18 cellular contexts compared by ENCODE assay signal in the genomic region with DNA sequence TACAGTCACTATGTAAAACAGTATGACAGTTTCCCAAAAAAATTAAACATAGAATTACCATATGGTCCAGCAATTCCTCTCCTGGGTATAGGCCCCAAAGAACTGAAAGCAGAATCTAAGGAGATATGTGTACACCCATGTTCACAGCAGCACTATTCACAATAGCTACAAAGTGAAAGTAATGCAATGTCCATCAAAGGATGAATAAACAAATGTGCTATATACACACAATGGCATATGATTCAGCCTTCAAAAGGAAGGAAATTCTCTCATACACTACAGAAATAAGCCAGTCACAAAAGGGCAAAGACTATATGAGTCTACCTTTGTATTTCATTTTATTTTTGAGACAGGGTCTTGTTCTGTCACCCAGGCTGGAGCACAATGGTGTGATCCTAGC.
DNase-seq lines count a peak whose midpoint lies in the region; ATAC-seq, FAIRE-seq and TF ChIP-seq lines count a peak whose summit lies in the region.
"Had no signal": no experiment of that assay in that cellular context is flagged by ENCODE, and none has a peak within 500 bp of the region (broad histone marks: within the 10 kb centered on the region; RNA-seq: fewer than 3 reads in every experiment).

No MANE protein-coding gene starts in this region.

- no peaks in the 10 kb centered on the region for H3K79me2 ChIP-seq in ACC112 (ENCODE audit: control insufficient read depth, insufficient read depth, low read length, unreplicated experiment)
- H3K79me2 ChIP-seq in SK-N-SH (ENCODE audit: insufficient read depth): no peaks in the 10 kb centered on the region

- H3K4me3 ChIP-seq in ACC112 (ENCODE audit: low read depth, low read length) (no peak overlapping the region), fibroblast of pulmonary artery (replicated peaks; ENCODE audit: low read depth, low read length) (no peak overlapping the region), SK-N-SH (ENCODE audit: low read depth in 2 of 2, low read length in 1 of 2) (no peak overlapping the region)
- H3K4me3 ChIP-seq: body of pancreas, esophagus muscularis mucosa, HAP-1 had no signal

- CTCF ChIA-PET in HEK293T (lab: Yijun Ruan, JAX) (no interaction called here), SK-N-SH (lab: Yijun Ruan, JAX) (no interaction called here)

- peak overlapping the region; percentile 82 for H3K4me3 Mint-ChIP-seq in activated T-helper 17 cell treated with anti-CD3 and anti-CD28 coated beads, Interleukin-2, amount 50 U/mL, for 72 hours
- H3K4me3 Mint-ChIP-seq: dendritic cell treated with granulocyte-macrophage colony-stimulating factor and Interleukin-4, amounts not matched to agents 40 ng/mL and 50 ng/mL, for 4 days had no signal

- no peaks in the 10 kb centered on the region for H3K27me3 ChIP-seq in ACC112 (ENCODE audit: insufficient read depth, low read length)
- no peaks in the 10 kb centered on the region for H3K27me3 ChIP-seq in SK-N-SH (ENCODE audit: insufficient read depth)
- H3K27me3 ChIP-seq: body of pancreas, esophagus muscularis mucosa had no signal

- TF ChIP-seq EP300 in SK-N-SH (IDR thresholded peaks at IDR 0.05; ENCODE audit: borderline replicate concordance in 1 of 2, low read depth in 1 of 2, low read length in 1 of 2): no peak

- POLR2A ChIA-PET in HEK293T (lab: Yijun Ruan, JAX) (no interaction called here), SK-N-SH (lab: Yijun Ruan, JAX) (no interaction called here)

- TF ChIP-seq RAD21 in SK-N-SH (IDR thresholded peaks at IDR 0.05; ENCODE audit: low read length): no peak

- peaks cover 62% of the 10 kb centered on the region for H3K4me1 Mint-ChIP-seq in activated T-helper 17 cell treated with anti-CD3 and anti-CD28 coated beads, Interleukin-2, amount 50 U/mL, for 72 hours

- peaks cover 17% of the 10 kb centered on the region for H3K36me3 Mint-ChIP-seq in activated T-helper 17 cell treated with anti-CD3 and anti-CD28 coated beads, Interleukin-2, amount 50 U/mL, for 72 hours (ENCODE audit: low read depth)

- H4K20me1 ChIP-seq in SK-N-SH (ENCODE audit: insufficient read depth): no peaks in the 10 kb centered on the region

- H3K27ac ChIP-seq in ACC112 (ENCODE audit: low read depth, low read length): peak overlapping the region; percentile 32
- no peak overlapping the region for H3K27ac ChIP-seq in SK-N-SH (ENCODE audit: low read depth in 2 of 2, low read length in 1 of 2)
- H3K27ac ChIP-seq: body of pancreas, esophagus muscularis mucosa had no signal

- no peak for FAIRE-seq in HTR-8/SVneo (lab: Jason Lieb, UNC)
- FAIRE-seq: D721Med, keratinocyte had no signal

- H3K36me3 ChIP-seq in ACC112 (ENCODE audit: insufficient read depth, low read length): no peaks in the 10 kb centered on the region
- no peaks in the 10 kb centered on the region for H3K36me3 ChIP-seq in SK-N-SH (replicated peaks in 1 of 2; ENCODE audit: control insufficient read depth in 1 of 2, insufficient read depth in 2 of 2, low read length in 1 of 2)
- H3K36me3 ChIP-seq: esophagus muscularis mucosa, HAP-1 had no signal

- peak; percentile 0 for ATAC-seq in activated T-helper 17 cell treated with anti-CD3 and anti-CD28 coated beads, Interleukin-2, amount 50 U/mL, for 72 hours (replicated peaks)
- ATAC-seq: body of pancreas, sciatic nerve had no signal

- no peak for TF ChIP-seq CTCF in fibroblast of pulmonary artery (IDR thresholded peaks at IDR 0.05; ENCODE audit: low read length, missing control alignments)
- no peak for TF ChIP-seq CTCF in SK-N-SH (IDR thresholded peaks at IDR 0.05)

- H3K4me1 ChIP-seq in ACC112 (ENCODE audit: control insufficient read depth, insufficient read depth, low read length, unreplicated experiment) (peaks cover 18% of the 10 kb centered on the region), SK-N-SH (ENCODE audit: control insufficient read depth in 1 of 2, insufficient read depth in 2 of 2, low read depth in 1 of 2, low read length in 1 of 2) (peaks cover 7 to 9% of the 10 kb centered on the region in 2 experiments; a peak in 3 of 4 replicates)
- H3K4me1 ChIP-seq: body of pancreas had no signal

- no peak overlapping the region for H3K9ac ChIP-seq in SK-N-SH

- H3K27ac Mint-ChIP-seq in activated T-helper 17 cell treated with anti-CD3 and anti-CD28 coated beads, Interleukin-2, amount 50 U/mL, for 72 hours: peak overlapping the region; percentile 87

- DNase-seq in DMS53 treated with DMSO at 0.1 percent for 48 hours (lab: John Stamatoyannopoulos, UW; ENCODE audit: unreplicated experiment) (peak; percentile 12), fibroblast of pulmonary artery (ENCODE audit: low read depth) (peak; percentile 53), HEK293T (ENCODE audit: extremely low spot score) (no peak), HTR-8/SVneo (ENCODE audit: insufficient read length, low spot score) (no peak), NCI-H1694 (lab: John Stamatoyannopoulos, UW) (no peak), SK-N-SH (no peak)
- DNase-seq: activated CD4-positive, alpha-beta T cell treated with anti-CD3 and anti-CD28 coated beads, Interleukin-2, amount 50 U/mL, for 48 hours; activated effector memory CD4-positive, alpha-beta T cell treated with Interleukin-2 at 50 U/mL for 16 hours; body of pancreas; NCI-H1436 treated with DMSO at 0.1 percent for 48 hours had no signal

- H3K27me3 Mint-ChIP-seq in activated T-helper 17 cell treated with anti-CD3 and anti-CD28 coated beads, Interleukin-2, amount 50 U/mL, for 72 hours: no peaks in the 10 kb centered on the region
- H3K27me3 Mint-ChIP-seq: dendritic cell treated with granulocyte-macrophage colony-stimulating factor and Interleukin-4, amounts not matched to agents 40 ng/mL and 50 ng/mL, for 4 days had no signal

- H2AFZ ChIP-seq in ACC112 (ENCODE audit: low read length, unreplicated experiment) (no peak overlapping the region), SK-N-SH (ENCODE audit: low read depth) (no peak overlapping the region)

- no peaks in the 10 kb centered on the region for H3K9me2 ChIP-seq in SK-N-SH

- H3K4me2 ChIP-seq in SK-N-SH: no peak overlapping the region

- H3K9me3 Mint-ChIP-seq in activated T-helper 17 cell treated with anti-CD3 and anti-CD28 coated beads, Interleukin-2, amount 50 U/mL, for 72 hours: peaks cover 4% of the 10 kb centered on the region
- H3K9me3 Mint-ChIP-seq: dendritic cell treated with granulocyte-macrophage colony-stimulating factor and Interleukin-4, amounts not matched to agents 40 ng/mL and 50 ng/mL, for 4 days had no signal

- H3K9me3 ChIP-seq in SK-N-SH: no peaks in the 10 kb centered on the region
- H3K9me3 ChIP-seq: body of pancreas had no signal

- H3F3A ChIP-seq in SK-N-SH (replicated peaks; ENCODE audit: insufficient read depth): peaks cover 14% of the 10 kb centered on the region

TF ChIP-seq in HEK293T, 16 proteins besides CTCF, POLR2A, EP300 and RAD21:
- TF ChIP-seq SP1 (IDR thresholded peaks at IDR 0.05) (no peak), ZNF384 (IDR thresholded peaks at IDR 0.05) (no peak), ARNT (IDR thresholded peaks at IDR 0.05) (no peak), FOXM1 (IDR thresholded peaks at IDR 0.05; ENCODE audit: borderline replicate concordance) (no peak), NFRKB (IDR thresholded peaks at IDR 0.05) (no peak), TARDBP (IDR thresholded peaks at IDR 0.05) (no peak), FOXK2 (IDR thresholded peaks at IDR 0.05) (no peak), SUZ12 (IDR thresholded peaks at IDR 0.05) (no peak), ELF4 (IDR thresholded peaks at IDR 0.05) (no peak), HDGF (IDR thresholded peaks at IDR 0.05; ENCODE audit: borderline replicate concordance) (no peak), CTBP1 (IDR thresholded peaks at IDR 0.05; ENCODE audit: borderline replicate concordance) (no peak), L3MBTL2 (conservative IDR thresholded peaks at IDR 0.05) (no peak), BHLHE40 (IDR thresholded peaks at IDR 0.05; ENCODE audit: borderline replicate concordance) (no peak), LEF1 (IDR thresholded peaks at IDR 0.05; ENCODE audit: borderline replicate concordance) (no peak), FOXA1 (IDR thresholded peaks at IDR 0.05) (no peak)
- TF ChIP-seq, protein P1, sequence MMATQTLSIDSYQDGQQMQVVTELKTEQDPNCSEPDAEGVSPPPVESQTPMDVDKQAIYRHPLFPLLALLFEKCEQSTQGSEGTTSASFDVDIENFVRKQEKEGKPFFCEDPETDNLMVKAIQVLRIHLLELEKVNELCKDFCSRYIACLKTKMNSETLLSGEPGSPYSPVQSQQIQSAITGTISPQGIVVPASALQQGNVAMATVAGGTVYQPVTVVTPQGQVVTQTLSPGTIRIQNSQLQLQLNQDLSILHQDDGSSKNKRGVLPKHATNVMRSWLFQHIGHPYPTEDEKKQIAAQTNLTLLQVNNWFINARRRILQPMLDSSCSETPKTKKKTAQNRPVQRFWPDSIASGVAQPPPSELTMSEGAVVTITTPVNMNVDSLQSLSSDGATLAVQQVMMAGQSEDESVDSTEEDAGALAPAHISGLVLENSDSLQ (IDR thresholded peaks at IDR 0.05): no peak

TF ChIP-seq in SK-N-SH, 30 proteins besides CTCF, POLR2A, EP300 and RAD21:
- TF ChIP-seq, protein P2, sequence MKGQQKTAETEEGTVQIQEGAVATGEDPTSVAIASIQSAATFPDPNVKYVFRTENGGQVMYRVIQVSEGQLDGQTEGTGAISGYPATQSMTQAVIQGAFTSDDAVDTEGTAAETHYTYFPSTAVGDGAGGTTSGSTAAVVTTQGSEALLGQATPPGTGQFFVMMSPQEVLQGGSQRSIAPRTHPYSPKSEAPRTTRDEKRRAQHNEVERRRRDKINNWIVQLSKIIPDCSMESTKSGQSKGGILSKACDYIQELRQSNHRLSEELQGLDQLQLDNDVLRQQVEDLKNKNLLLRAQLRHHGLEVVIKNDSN (IDR thresholded peaks at IDR 0.05; ENCODE audit: borderline replicate concordance, low read depth): no peak
- TF ChIP-seq YY1 (IDR thresholded peaks at IDR 0.05; ENCODE audit: low read depth) (no peak), MXI1 (IDR thresholded peaks at IDR 0.05; ENCODE audit: low read depth, low read length) (no peak), MEF2A (IDR thresholded peaks at IDR 0.05; ENCODE audit: borderline replicate concordance, low read depth) (no peak), FOXM1 (IDR thresholded peaks at IDR 0.05; ENCODE audit: low read depth) (no peak), TCF12 (IDR thresholded peaks at IDR 0.05) (no peak), FOXJ3 (CRISPR knock-in tag; IDR thresholded peaks at IDR 0.05) (no peak)

Comparison
In these comparisons a context has a peak if more than half of its experiments do, and no peak if none do; other contexts are left out.
1. DNase-seq: peak in DMS53 treated with DMSO at 0.1 percent for 48 hours (single experiment) and fibroblast of pulmonary artery (single experiment); none in HEK293T (single experiment), HTR-8/SVneo (single experiment), NCI-H1694 (single experiment) and SK-N-SH (single experiment).